8 cellular contexts compared by ENCODE assay signal in genomic region chrX:110317820-110318663, GRCh38. TPM values are rescaled to one million over a fixed set of nuclear protein-coding genes. Genes with fewer than 3 reads are reported as not detected.
DNase-seq lines count a peak whose midpoint lies in the region; ATAC-seq and TF ChIP-seq lines count a peak whose summit lies in the region.

TSS of gene AMMECR1 (minus strand) at chrX:110318085. CDS start at chrX:110318071, 14 bp downstream.

- in situ Hi-C loops in GM13977 (cut with MboI; ENCODE audit: low pct_unique_long_range_greater_than_20kb, low sequenced_read_pairs, unreplicated experiment) = no loop called here

- intact Hi-C loops in T-helper 1 cell treated with Interleukin-12 subunit alpha and Interleukin-12 subunit beta and Interleukin-4 antibody, amounts not matched to agents 30 ng/mL and 1 ng/mL, for 36 hours (cut with micrococcal nuclease) = loop anchor here (1.0 to 5.0 kb wide), 9 partner anchors 88 to 1364 kb away; partner anchors contain the start of genes ACSL4, ALG13 and NXT2
- intact Hi-C loops in uterus (cut with DNase I; ENCODE audit: low total_unique reads) = no loop called here

- DNase-seq in GM13977 (ENCODE audit: low spot score) = peak; percentile 82
- peak; percentile 83 for DNase-seq in NCI-H146 (lab: John Stamatoyannopoulos, UW)
- DNase-seq in amniotic stem cell (lab: John Stamatoyannopoulos, UW) = peak; percentile 33
- peak; percentile 69 for DNase-seq in right atrium auricular region (ENCODE audit: low spot score)
- DNase-seq in pulmonary artery endothelial cell (ENCODE audit: low read depth, low spot score) = peak; percentile 41
- DNase-seq in uterus = peak; percentile 78 to 80

- no peaks in the 10 kb centered on the region for H3K27me3 ChIP-seq in right atrium auricular region
- no peaks in the 10 kb centered on the region for H3K27me3 ChIP-seq in uterus

- H3K4me1 ChIP-seq in right atrium auricular region (no peaks in the 10 kb centered on the region), uterus (no peaks in the 10 kb centered on the region)

- TF ChIP-seq CTCF in GM13977 (IDR thresholded peaks at IDR 0.05; ENCODE audit: extremely low read depth, insufficient read depth, missing control alignments) (no peak), right atrium auricular region (IDR thresholded peaks at IDR 0.05) (peak in 1 of 2 donors; percentile 22), uterus (IDR thresholded peaks at IDR 0.05) (no peak)

- H3K9me3 ChIP-seq in right atrium auricular region (no peaks in the 10 kb centered on the region), uterus (no peaks in the 10 kb centered on the region)

- TF ChIP-seq POLR2A in uterus (IDR thresholded peaks at IDR 0.05) = peak; percentile 50 to 71

- peak; percentile 75 for ATAC-seq in HG02852 (IDR thresholded peaks at IDR 0.05; ENCODE audit: unreplicated experiment)

- H3K36me3 ChIP-seq in right atrium auricular region (no peaks in the 10 kb centered on the region), uterus (no peaks in the 10 kb centered on the region)

- H3K27ac ChIP-seq in right atrium auricular region (peak within 1 kb of the TSS; percentile 78 to 82), uterus (peak within 1 kb of the TSS; percentile 85 to 91)

- H3K4me3 ChIP-seq in right atrium auricular region = peak within 1 kb of the TSS; percentile 67 to 74
- peak within 1 kb of the TSS; percentile 60 to 77 for H3K4me3 ChIP-seq in uterus

RNA-seq across cellular contexts. Expression of gene AMMECR1, which starts in this region (rescaled TPM):
- 11.1 and 11.7 TPM in 2 replicates for total RNA-seq in T-helper 1 cell treated with Interleukin-12 subunit alpha and Interleukin-12 subunit beta and Interleukin-4 antibody, amounts not matched to agents 30 ng/mL and 1 ng/mL, for 36 hours
- total RNA-seq in right atrium auricular region = 1 to 10 TPM; 1.7 to 2.5 TPM
- 5.3 and 8.1 TPM in 2 replicates for total RNA-seq in pulmonary artery endothelial cell
- 10 to 100 TPM in 1 of 4 donors, 1 to 10 TPM in 3; 1.0 to 12.1 (median 6.9) TPM for total RNA-seq in uterus

Comparison
In these comparisons a context has a peak if more than half of its experiments do, and no peak if none do; other contexts are left out.
1. Peak in every context shown above with its lines: DNase-seq, ATAC-seq, H3K4me3 ChIP-seq and H3K27ac ChIP-seq.
2. DNase-seq: peak in every context shown above with its lines; median percentile 83 in NCI-H146; 82 in GM13977; 79 in uterus; 69 in right atrium auricular region; 41 in pulmonary artery endothelial cell; 33 in amniotic stem cell.